8 cellular contexts compared by ENCODE assay signal in genomic region chr5:83470920-83471404, GRCh38. TPM values are rescaled to one million over a fixed set of nuclear protein-coding genes. Genes with fewer than 3 reads are reported as not detected.
DNase-seq lines count a peak whose midpoint lies in the region; ATAC-seq and TF ChIP-seq lines count a peak whose summit lies in the region.

No MANE protein-coding gene starts in this region.

- peak overlapping the region; percentile 83 for H3K4me3 ChIP-seq in fibroblast of villous mesenchyme (ENCODE audit: low read depth, low read length)

- intact Hi-C loops in left colon (cut with DNase I, micrococcal nuclease) = no loop called here

- no peak for ATAC-seq in GM21447 (IDR thresholded peaks at IDR 0.05; ENCODE audit: unreplicated experiment)
- ATAC-seq in HG03457 (IDR thresholded peaks at IDR 0.05; ENCODE audit: unreplicated experiment) = no peak
- ATAC-seq in left colon = no peak

- DNase-seq in GM10248 (ENCODE audit: extremely low spot score) (peak; percentile 22), NOMO-1 treated with DMSO at 0.1 percent for 48 hours (lab: John Stamatoyannopoulos, UW; ENCODE audit: unreplicated experiment) (peak; percentile 83), fibroblast of villous mesenchyme (ENCODE audit: low read depth) (peak; percentile 22), retina (peak; percentile 69), 8988T (no peak), left colon (no peak)

- POLR2A ChIA-PET in GM10248 (lab: Yijun Ruan, JAX) = interaction anchor here (0.7 kb wide), 1 partner anchor 394 kb away, joined by 5 read pairs; no protein-coding TSS in a partner anchor

- CTCF ChIA-PET in GM10248 (lab: Yijun Ruan, JAX) = interaction anchor here (1.0 to 1.5 kb wide), 3 partner anchors 32 to 829 kb away, joined by 3 read pairs; no protein-coding TSS in a partner anchor

- TF ChIP-seq CTCF in GM10248 (IDR thresholded peaks at IDR 0.05; ENCODE audit: control extremely low read depth, extremely low read depth, low read depth, missing control alignments) (no peak), fibroblast of villous mesenchyme (IDR thresholded peaks at IDR 0.05; ENCODE audit: insufficient read depth, low read depth, low read length) (no peak)

RNA-seq across cellular contexts. Expression of gene VCAN, which starts 0.6 kb away (rescaled TPM):
- total RNA-seq in fibroblast of villous mesenchyme (490 and 730 TPM in 2 replicates), left colon (10 to 100 TPM in 1 of 2 donors, 1 to 10 TPM in 1; 4.7 to 15.5 TPM)

Comparison
In these comparisons a context has a peak if more than half of its experiments do, and no peak if none do; other contexts are left out.
1. DNase-seq: peak in GM10248 (single experiment), NOMO-1 treated with DMSO at 0.1 percent for 48 hours (single experiment), fibroblast of villous mesenchyme (single experiment) and retina (single experiment); none in 8988T (single experiment) and left colon (0 of 2).
2. RNA of gene VCAN, which starts 0.6 kb away (total RNA-seq): 490 to 730 TPM in fibroblast of villous mesenchyme; 4.7 to 15.5 TPM in left colon; every median in the first group is over 10 times any median in the second.